ENCODE assay signal across 21 cellular contexts in genomic region chr12:124442772-124443445, GRCh38.
DNase-seq lines count a peak whose midpoint lies in the region; ATAC-seq and TF ChIP-seq lines count a peak whose summit lies in the region.
"Had no signal": no experiment of that assay in that cellular context is flagged by ENCODE, and none has a peak within 500 bp of the region (broad histone marks: within the 10 kb centered on the region; RNA-seq: fewer than 3 reads in every experiment).

No MANE protein-coding gene starts in this region.

- no peaks in the 10 kb centered on the region for H3K9me3 Mint-ChIP-seq in chondrocyte (ENCODE audit: low read depth)
- no peaks in the 10 kb centered on the region for H3K9me3 Mint-ChIP-seq in nephron progenitor cell
- H3K9me3 Mint-ChIP-seq: activated CD4-positive, alpha-beta T cell treated with anti-CD3 and anti-CD28 coated beads, Interleukin-2, amount 10 ng/mL, durations not matched to agents 7 days and 5 days; T-helper 1 cell treated with Interleukin-12 subunit alpha and Interleukin-12 subunit beta and Interleukin-4 antibody, amounts not matched to agents 30 μg/mL and 1 μg/mL, for 36 hours; type B pancreatic cell had no signal

- H3K9ac ChIP-seq in mammary epithelial cell (ENCODE audit: insufficient read depth, low read length), result no peak overlapping the region

- H4K20me1 ChIP-seq in mammary epithelial cell (ENCODE audit: insufficient read depth, low read length), result no peaks in the 10 kb centered on the region

- H3K27ac ChIP-seq in mammary epithelial cell (ENCODE audit: insufficient read depth, low read depth, low read length), result no peak overlapping the region
- H3K27ac ChIP-seq: foreskin keratinocyte had no signal

- peaks cover 6% of the 10 kb centered on the region for H3K4me1 ChIP-seq in mammary epithelial cell (ENCODE audit: insufficient read depth, low read length)

- H3K27me3 ChIP-seq in mammary epithelial cell (ENCODE audit: insufficient read depth, low read length), result no peaks in the 10 kb centered on the region
- H3K27me3 ChIP-seq: foreskin keratinocyte, SJSA1 had no signal

- H3K27me3 Mint-ChIP-seq in chondrocyte (ENCODE audit: low read depth) (no peaks in the 10 kb centered on the region), nephron progenitor cell (ENCODE audit: low read depth, poor library complexity) (peaks cover 2% of the 10 kb centered on the region)
- H3K27me3 Mint-ChIP-seq: activated CD4-positive, alpha-beta T cell treated with anti-CD3 and anti-CD28 coated beads, Interleukin-2, amount 10 ng/mL, durations not matched to agents 7 days and 5 days; type B pancreatic cell had no signal

- no peak overlapping the region for H2AFZ ChIP-seq in mammary epithelial cell (ENCODE audit: low read depth, low read length)

- intact Hi-C loops in left cardiac atrium (cut with DNase I), result no loop called here
- intact Hi-C loops in left ventricle myocardium superior (cut with micrococcal nuclease), result no loop called here
- intact Hi-C loops in mammary epithelial cell (cut with micrococcal nuclease), result no loop called here

- no peak overlapping the region for H3K4me2 ChIP-seq in mammary epithelial cell (ENCODE audit: insufficient read depth, low read depth, low read length)

- H3K36me3 Mint-ChIP-seq in chondrocyte (ENCODE audit: low read depth) (peaks cover 15% of the 10 kb centered on the region), nephron progenitor cell (ENCODE audit: low read depth) (peaks cover 26% of the 10 kb centered on the region)

- H3K79me2 ChIP-seq in mammary epithelial cell (ENCODE audit: insufficient read depth, low read length), result peaks cover 4% of the 10 kb centered on the region

- peak; percentile 69 for DNase-seq in left cardiac atrium
- no peak for DNase-seq in left ventricle myocardium superior
- no peak for DNase-seq in chondrocyte (ENCODE audit: low spot score)
- DNase-seq in nephron progenitor cell, result no peak
- no peak for DNase-seq in NOMO-1 treated with DMSO at 0.1 percent for 48 hours (lab: John Stamatoyannopoulos, UW; ENCODE audit: unreplicated experiment)
- no peak for DNase-seq in DMS79 treated with DMSO at 0.1 percent for 48 hours (lab: John Stamatoyannopoulos, UW)
- DNase-seq in mammary epithelial cell, result no peak
- no peak for DNase-seq in NCI-H1105 treated with DMSO at 0.1 percent for 48 hours (lab: John Stamatoyannopoulos, UW)
- DNase-seq: activated CD4-positive, alpha-beta T cell treated with anti-CD3 and anti-CD28 coated beads, Interleukin-2, amount 10 ng/mL, durations not matched to agents 7 days and 5 days; activated gamma-delta T cell; DMS 273 treated with DMSO at 0.1 percent for 48 hours; foreskin keratinocyte; GF-D8; NCI-H1436 treated with DMSO at 0.1 percent for 48 hours; NCI-H2171; NCI-H526; OCI-M1 had no signal

- peaks cover 13% of the 10 kb centered on the region for H3K36me3 ChIP-seq in mammary epithelial cell (ENCODE audit: insufficient read depth, low read length)

- no peaks in the 10 kb centered on the region for H3K9me3 ChIP-seq in mammary epithelial cell (replicated peaks; ENCODE audit: insufficient read depth, low read length)
- H3K9me3 ChIP-seq: SJSA1 had no signal

- TF ChIP-seq CTCF in chondrocyte (IDR thresholded peaks at IDR 0.05), result no peak
- TF ChIP-seq CTCF in nephron progenitor cell (IDR thresholded peaks at IDR 0.05), result no peak
- TF ChIP-seq CTCF in mammary epithelial cell (conservative IDR thresholded peaks at IDR 0.05 in 1 of 2, IDR thresholded peaks at IDR 0.05 in 1 of 2; ENCODE audit: extremely low read depth in 1 of 2, insufficient read depth in 1 of 2, low read depth in 1 of 2, low read length in 2 of 2), result no peak

- peak in 1 of 2 donors; percentile 13 for ATAC-seq in left cardiac atrium
- ATAC-seq in left ventricle myocardium superior, result no peak
- ATAC-seq: foreskin keratinocyte, GM12878 had no signal

- no TSS peak for BruUV-seq in mammary epithelial cell (replicated peaks; lab: Mats Ljungman, UMichigan)

- WGBS in mammary epithelial cell (ENCODE audit: low coverage, missing lambda C conversion rate), result 93% methylated on average over 29 of the region's 29 CpGs

- CTCF ChIA-PET in mammary epithelial cell (lab: Charles Lee; ENCODE audit: low non-redundant PET), result no interaction called here

- H3K27ac Mint-ChIP-seq in chondrocyte (ENCODE audit: unreplicated experiment) (peak overlapping the region; percentile 8), nephron progenitor cell (peak overlapping the region; percentile 45)
- H3K27ac Mint-ChIP-seq: activated CD4-positive, alpha-beta T cell treated with anti-CD3 and anti-CD28 coated beads, Interleukin-2, amount 10 ng/mL, durations not matched to agents 7 days and 5 days; T-helper 1 cell treated with Interleukin-12 subunit alpha and Interleukin-12 subunit beta and Interleukin-4 antibody, amounts not matched to agents 30 μg/mL and 1 μg/mL, for 36 hours had no signal

- in situ Hi-C loops in mammary epithelial cell (cut with MboI; ENCODE audit: low sequenced_read_pairs in 2 of 2), result no loop called here

- no peak overlapping the region for H3K4me3 Mint-ChIP-seq in chondrocyte (ENCODE audit: unreplicated experiment)
- H3K4me3 Mint-ChIP-seq in nephron progenitor cell, result no peak overlapping the region
- H3K4me3 Mint-ChIP-seq: activated CD4-positive, alpha-beta T cell treated with anti-CD3 and anti-CD28 coated beads, Interleukin-2, amount 10 ng/mL, durations not matched to agents 7 days and 5 days; T-helper 1 cell treated with Interleukin-12 subunit alpha and Interleukin-12 subunit beta and Interleukin-4 antibody, amounts not matched to agents 30 μg/mL and 1 μg/mL, for 36 hours; type B pancreatic cell had no signal

- H3K4me1 Mint-ChIP-seq in chondrocyte (ENCODE audit: low read depth), result peaks cover 23% of the 10 kb centered on the region
- H3K4me1 Mint-ChIP-seq in nephron progenitor cell, result peaks cover 39% of the 10 kb centered on the region

- H3K4me3 ChIP-seq in mammary epithelial cell (replicated peaks in 1 of 3; ENCODE audit: insufficient read depth in 1 of 3, low read depth in 2 of 3, low read length in 3 of 3), result no peak overlapping the region
- H3K4me3 ChIP-seq: GM12878, SJSA1 had no signal

- dilution Hi-C loops in mammary epithelial cell (cut with HindIII; ENCODE audit: low sequenced_read_pairs), result loop anchor here (5.0 kb wide), 3 partner anchors 46 to 289 kb away; no protein-coding TSS in a partner anchor
